In genomic region chr4:185786422-185786821, GRCh38 we compare ENCODE assay signal across 25 cellular contexts. TPM values are rescaled to one million over a fixed set of nuclear protein-coding genes. Genes with fewer than 3 reads are reported as not detected.
DNase-seq lines count a peak whose midpoint lies in the region; ATAC-seq, FAIRE-seq and TF ChIP-seq lines count a peak whose summit lies in the region.
"Had no signal": no experiment of that assay in that cellular context is flagged by ENCODE, and none has a peak within 500 bp of the region (broad histone marks: within the 10 kb centered on the region; RNA-seq: fewer than 3 reads in every experiment).

No MANE protein-coding gene starts in this region.

- intact Hi-C loops in left ventricle myocardium inferior (cut with micrococcal nuclease) (no loop called here), testis (cut with DNase I; ENCODE audit: low total_unique reads) (no loop called here)

- H3K27me3 ChIP-seq in WERI-Rb-1 (ENCODE audit: insufficient read depth, low read depth, severe bottlenecking) (no peaks in the 10 kb centered on the region), left ventricle myocardium inferior (ENCODE audit: low read depth) (no peaks in the 10 kb centered on the region), testis (no peaks in the 10 kb centered on the region)
- H3K27me3 ChIP-seq: BLaER1 had no signal

- peak; percentile 91 for FAIRE-seq in D721Med (lab: Jason Lieb, UNC)
- FAIRE-seq: A204.1, H1 had no signal

- H3K4me3 ChIP-seq in WERI-Rb-1 (ENCODE audit: low read depth, low read length) (no peak overlapping the region), left ventricle myocardium inferior (no peak overlapping the region), testis (no peak overlapping the region)
- H3K4me3 ChIP-seq: BLaER1, GM12878, PC-9 had no signal

- no peak for TF ChIP-seq POLR2A in testis (IDR thresholded peaks at IDR 0.05)

- no peak for DNase-seq in D721Med (ENCODE audit: insufficient read length, low spot score)
- DNase-seq in WERI-Rb-1, result peak; percentile 82
- no peak for DNase-seq in left ventricle myocardium inferior
- peak; percentile 76 for DNase-seq in myocyte (ENCODE audit: low read depth)
- no peak for DNase-seq in substantia nigra (lab: John Stamatoyannopoulos, UW)
- no peak for DNase-seq in testis
- no peak for DNase-seq in NK-92 (lab: John Stamatoyannopoulos, UW; ENCODE audit: unreplicated experiment)
- DNase-seq: CD4-positive, CD25-positive, alpha-beta regulatory T cell; DMS53; HCEC 1CT; KG1; MM.1S; NCI-H1694; NCI-H2029 treated with DMSO at 0.1 percent for 48 hours; NCI-H226; NCI-H524; NCI-H748 treated with DMSO at 0.1 percent for 48 hours; PC-9; SHP77 had no signal

- H3K9me3 ChIP-seq in WERI-Rb-1 (ENCODE audit: severe bottlenecking), result no peaks in the 10 kb centered on the region
- H3K9me3 ChIP-seq in left ventricle myocardium inferior (replicated peaks), result no peaks in the 10 kb centered on the region
- no peaks in the 10 kb centered on the region for H3K9me3 ChIP-seq in testis
- H3K9me3 ChIP-seq: BLaER1 had no signal

- H3K27ac ChIP-seq in WERI-Rb-1, result no peak overlapping the region
- H3K27ac ChIP-seq in left ventricle myocardium inferior (replicated peaks), result peak overlapping the region; percentile 90
- H3K27ac ChIP-seq in substantia nigra (ENCODE audit: low read depth, low read length, poor library complexity, severe bottlenecking), result no peak overlapping the region
- no peak overlapping the region for H3K27ac ChIP-seq in testis
- H3K27ac ChIP-seq: BLaER1, PC-9 had no signal

- TF ChIP-seq CTCF in D721Med (IDR thresholded peaks at IDR 0.05; ENCODE audit: insufficient read depth, missing control alignments) (no peak), WERI-Rb-1 (IDR thresholded peaks at IDR 0.05; ENCODE audit: low read depth, low read length) (no peak), left ventricle myocardium inferior (IDR thresholded peaks at IDR 0.05; ENCODE audit: borderline replicate concordance) (no peak), testis (IDR thresholded peaks at IDR 0.05) (no peak)

- 87 to 89% methylated on average over 6 of the region's 6 CpGs for WGBS in testis, 2 donors

- H3K4me1 ChIP-seq in left ventricle myocardium inferior (peaks cover 100% of the 10 kb centered on the region), testis (no peaks in the 10 kb centered on the region)
- H3K4me1 ChIP-seq: BLaER1 had no signal

- no peaks in the 10 kb centered on the region for H3K36me3 ChIP-seq in WERI-Rb-1
- no peaks in the 10 kb centered on the region for H3K36me3 ChIP-seq in left ventricle myocardium inferior
- H3K36me3 ChIP-seq in testis (ENCODE audit: low read depth, missing control alignments), result no peaks in the 10 kb centered on the region
- H3K36me3 ChIP-seq: BLaER1 had no signal

- ATAC-seq in GM18517 (IDR thresholded peaks at IDR 0.05; ENCODE audit: unreplicated experiment), result no peak
- ATAC-seq: GM12878 had no signal

RNA-seq across cellular contexts. Expression of gene SORBS2, which starts 25.6 kb away (rescaled TPM):
- total RNA-seq in left ventricle myocardium inferior, result 1,282 TPM
- 13.9 and 19.6 TPM in 2 replicates for total RNA-seq in myocyte
- 65.5 TPM for polyA plus RNA-seq in myocyte (2012)
- total RNA-seq in testis, result 10 to 100 TPM; 20.2 to 47.7 TPM
- 26.0 TPM for polyA plus RNA-seq in testis (ENCODE audit: insufficient read depth, low read depth, low replicate concordance)
- polyA plus RNA-seq: AG04450; CD4-positive, CD25-positive, alpha-beta regulatory T cell had no signal

Comparison
In these comparisons a context has a peak if more than half of its experiments do, and no peak if none do; other contexts are left out.
1. DNase-seq: peak in WERI-Rb-1 (single experiment) and myocyte (single experiment); none in D721Med (single experiment), left ventricle myocardium inferior (single experiment), substantia nigra (0 of 49), testis (single experiment) and NK-92 (single experiment).
2. RNA of gene SORBS2, which starts 25.6 kb away (total RNA-seq): 1,282 TPM in left ventricle myocardium inferior (single experiment); 20.2 to 47.7 TPM in testis and 13.9 to 19.6 TPM in myocyte; every median in the first group is over 10 times any median in the second.